1 cellular context compared by ENCODE assay signal in genomic region chr17:78923660-78924453, GRCh38.
TF ChIP-seq lines count a peak whose summit lies in the region.

No MANE protein-coding gene starts in this region.

TF ChIP-seq in SK-N-SH, 30 proteins besides CTCF, POLR2A, EP300 and RAD21 (continued from another document):
- no peak for TF ChIP-seq ZBTB33 (IDR thresholded peaks at IDR 0.05; ENCODE audit: borderline replicate concordance, low read depth)
